In the genomic region with DNA sequence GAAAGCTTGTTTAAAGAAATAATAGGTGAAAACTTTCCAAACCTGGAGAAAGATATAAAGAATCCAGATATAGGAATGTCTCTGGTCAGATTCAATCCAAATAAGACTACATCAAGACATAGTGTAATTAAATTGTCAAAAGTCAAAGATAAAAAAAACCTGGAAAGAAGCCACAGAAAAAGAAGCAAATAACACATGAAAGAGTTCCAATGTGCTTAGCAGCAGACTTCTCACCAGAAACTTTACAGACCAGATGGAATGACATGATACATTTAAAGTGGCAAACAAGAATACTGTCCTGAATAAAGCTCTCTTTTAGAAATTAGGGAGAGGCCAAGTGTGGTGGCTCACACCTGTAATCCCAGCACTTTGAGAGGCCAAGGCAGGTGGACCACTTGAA, we compare ENCODE assay signal across 25 cellular contexts.
"Had no signal": no experiment of that assay in that cellular context is flagged by ENCODE, and none has a peak within 500 bp of the region (broad histone marks: within the 10 kb centered on the region; RNA-seq: fewer than 3 reads in every experiment).

No MANE protein-coding gene starts in this region.

- H3K4me3 ChIP-seq: dorsolateral prefrontal cortex, heart right ventricle, lower lobe of right lung, right lobe of liver, stomach, thyroid gland, vagina had no signal

- H3K4me3 Mint-ChIP-seq: natural killer cell had no signal

- H3K9me3 ChIP-seq: lower lobe of right lung, right lobe of liver, thyroid gland, vagina had no signal

- H3K27ac ChIP-seq: dorsolateral prefrontal cortex, epithelial cell of prostate, heart right ventricle, lower lobe of right lung, parathyroid adenoma, right lobe of liver, stomach, thyroid gland, vagina had no signal

- DNase-seq: dorsolateral prefrontal cortex; effector CD4-positive, alpha-beta T cell; foreskin melanocyte; glutamatergic neuron; heart right ventricle; hippocampal formation; islet precursor cell; kidney glomerular epithelial cell; left ventricle myocardium superior; lower lobe of right lung; natural killer cell; occipital lobe; right lobe of liver; small intestine; stimulated activated CD4-positive, alpha-beta T cell treated with anti-CD3 and anti-CD28 coated beads, Interleukin-15, amount 100 ng/mL, for 24 hours; stimulated activated CD4-positive, alpha-beta T cell treated with anti-CD3 and anti-CD28 coated beads, Interleukin-2, amount 100 ng/mL, for 48 hours; stimulated activated naive CD4-positive, alpha-beta T cell treated with Interleukin-2 at 50 U/mL for 16 hours; stomach; thyroid gland; trophoblast cell had no signal

- ATAC-seq: esophagus mucosa, heart right ventricle, left ventricle myocardium superior, lower lobe of right lung, natural killer cell, right lobe of liver had no signal

- H3K9ac ChIP-seq: parathyroid adenoma had no signal

- H3K27ac Mint-ChIP-seq: natural killer cell, progenitor cell of endocrine pancreas had no signal

- H3K36me3 ChIP-seq: heart right ventricle, lower lobe of right lung, right lobe of liver, stomach, thyroid gland, vagina had no signal

- H2AFZ ChIP-seq: parathyroid adenoma had no signal

- H3K4me1 Mint-ChIP-seq: natural killer cell had no signal

- H3K27me3 Mint-ChIP-seq: progenitor cell of endocrine pancreas had no signal

- H3K4me1 ChIP-seq: heart right ventricle, lower lobe of right lung, parathyroid adenoma, right lobe of liver, stomach, thyroid gland, vagina had no signal

- H3K27me3 ChIP-seq: dorsolateral prefrontal cortex, heart right ventricle, right lobe of liver, stomach, thyroid gland, vagina had no signal
